In genomic region chr19:475360-475759, GRCh38 we compare ENCODE assay signal across 22 cellular contexts. TPM values are rescaled to one million over a fixed set of nuclear protein-coding genes. Genes with fewer than 3 reads are reported as not detected.
"Had no signal": no experiment of that assay in that cellular context is flagged by ENCODE, and none has a peak within 500 bp of the region (broad histone marks: within the 10 kb centered on the region; RNA-seq: fewer than 3 reads in every experiment).

No MANE protein-coding gene starts in this region.

- H3K27ac Mint-ChIP-seq: endodermal cell; immature natural killer cell; naive thymus-derived CD4-positive, alpha-beta T cell; type B pancreatic cell had no signal

- H3K27ac ChIP-seq: foreskin keratinocyte, neutrophil, suprapubic skin, uterus had no signal

- DNase-seq: effector CD4-positive, alpha-beta T cell; endodermal cell; erythroblast; foreskin keratinocyte; heart left ventricle; immature natural killer cell; kidney; left colon; naive thymus-derived CD4-positive, alpha-beta T cell; stimulated activated CD4-positive, alpha-beta T cell treated with anti-CD3 and anti-CD28 coated beads, Interleukin-2, amount 100 ng/mL, for 24 hours; stimulated activated CD4-positive, alpha-beta T cell treated with anti-CD3 and anti-CD28 coated beads, Interleukin-4, amount 100 ng/mL, for 4 hours; stimulated activated naive CD4-positive, alpha-beta T cell; thyroid gland; uterus had no signal

- FAIRE-seq: endothelial cell of umbilical vein, kidney had no signal

- H3K4me1 ChIP-seq: foreskin keratinocyte, uterus had no signal

- H3K4me3 ChIP-seq: coronary artery, suprapubic skin, thyroid gland, uterus had no signal

- ATAC-seq: foreskin keratinocyte; left colon; naive thymus-derived CD4-positive, alpha-beta T cell; sciatic nerve had no signal

- H3K4me3 Mint-ChIP-seq: endodermal cell; immature natural killer cell; naive thymus-derived CD4-positive, alpha-beta T cell; type B pancreatic cell had no signal

- H3K36me3 ChIP-seq: heart left ventricle, neutrophil, suprapubic skin, thyroid gland, uterus had no signal

- H3K27me3 ChIP-seq: foreskin keratinocyte, heart left ventricle, thyroid gland, uterus had no signal

- H3K36me3 Mint-ChIP-seq: immature natural killer cell, type B pancreatic cell had no signal

- H3K9me3 ChIP-seq: heart left ventricle, neutrophil, suprapubic skin, thyroid gland, uterus had no signal

- H3K4me1 Mint-ChIP-seq: endodermal cell had no signal

RNA-seq across cellular contexts. Expression of gene SHC2, which starts 14.5 kb away (rescaled TPM):
- polyA plus RNA-seq: immature natural killer cell; naive thymus-derived CD4-positive, alpha-beta T cell had no signal

RNA-seq across cellular contexts. Expression of gene MADCAM1, which starts 20.9 kb away (rescaled TPM):
- total RNA-seq: dermis microvascular lymphatic vessel endothelial cell, mononuclear cell had no signal
